In genomic region chr13:112616586-112617381, GRCh38 we compare ENCODE assay signal across 8 cellular contexts. TPM values are rescaled to one million over a fixed set of nuclear protein-coding genes. Genes with fewer than 3 reads are reported as not detected.
DNase-seq lines count a peak whose midpoint lies in the region; ATAC-seq and TF ChIP-seq lines count a peak whose summit lies in the region.

No MANE protein-coding gene starts in this region.

- no peaks in the 10 kb centered on the region for H3K4me1 ChIP-seq in HEK293 (ENCODE audit: control insufficient read depth, insufficient read depth, low read length)

- H3K36me3 ChIP-seq in HEK293 (ENCODE audit: control insufficient read depth in 2 of 2, insufficient read depth in 1 of 2, low read length in 2 of 2) = no peaks in the 10 kb centered on the region

- no peak for TF ChIP-seq CTCF in HEK293 (tag by site-specific recombination; IDR thresholded peaks at IDR 0.05)

- H3K27ac ChIP-seq in HEK293 (ENCODE audit: extremely low read depth, low read depth, low read length) = no peak overlapping the region

- ATAC-seq in Right ventricle myocardium superior (ENCODE audit: poor library complexity) (peak; percentile 57), Right ventricle myocardium inferior (no peak), HG03460 (IDR thresholded peaks at IDR 0.05; ENCODE audit: unreplicated experiment) (no peak), GM18907 (IDR thresholded peaks at IDR 0.05; ENCODE audit: unreplicated experiment) (no peak)

- no peak for DNase-seq in Right ventricle myocardium superior
- no peak for DNase-seq in Right ventricle myocardium inferior (ENCODE audit: missing footprints)
- peak; percentile 80 for DNase-seq in NCI-H69 (lab: John Stamatoyannopoulos, UW)
- peak; percentile 25 for DNase-seq in cerebellum (ENCODE audit: low spot score)
- peak; percentile 41 for DNase-seq in medulla oblongata (ENCODE audit: extremely low spot score)

- CTCF ChIA-PET in HEK293 (lab: Yijun Ruan, JAX) = interaction anchor here (0.8 to 3.2 kb wide), 5 partner anchors 10 to 607 kb away, joined by 3 to 9 read pairs (median 3); no protein-coding TSS in a partner anchor

- H3K9me3 ChIP-seq in HEK293 (ENCODE audit: control insufficient read depth, insufficient read depth, low read depth, low read length) = no peaks in the 10 kb centered on the region

- H3K4me3 ChIP-seq in HEK293 (ENCODE audit: low read depth, low read length) = no peak overlapping the region

- intact Hi-C loops in Right ventricle myocardium superior (cut with DNase I) (no loop called here), Right ventricle myocardium inferior (cut with DNase I) (no loop called here)

- POLR2A ChIA-PET in HEK293 (lab: Yijun Ruan, JAX) = no interaction called here

TF ChIP-seq in HEK293, 187 proteins besides CTCF, POLR2A, EP300 and RAD21:
- TF ChIP-seq ZNF660 (tag by site-specific recombination; IDR thresholded peaks at IDR 0.05) (0 out of 2 replicates have a peak, but pooled peaks have one; percentile 44), ZNF549 (tag by site-specific recombination; IDR thresholded peaks at IDR 0.05) (peak; percentile 55; the same call in 1 of the 2 replicates), ZNF521 (tag by site-specific recombination; IDR thresholded peaks at IDR 0.05) (no peak)
TF ChIP-seq in HEK293: peak in this region for 2.

RNA-seq across cellular contexts. Expression of gene TUBGCP3, which starts 28.8 kb away (rescaled TPM):
- 14.1 TPM for total RNA-seq in Right ventricle myocardium superior
- total RNA-seq in Right ventricle myocardium inferior = 16.4 TPM
- 45.8 TPM for total RNA-seq in cerebellum

Comparison
In these comparisons a context has a peak if more than half of its experiments do, and no peak if none do; other contexts are left out.
1. DNase-seq: peak in NCI-H69 (single experiment), cerebellum (single experiment) and medulla oblongata (single experiment); none in Right ventricle myocardium superior (single experiment) and Right ventricle myocardium inferior (single experiment).